ENCODE assay signal across 23 cellular contexts in the genomic region with DNA sequence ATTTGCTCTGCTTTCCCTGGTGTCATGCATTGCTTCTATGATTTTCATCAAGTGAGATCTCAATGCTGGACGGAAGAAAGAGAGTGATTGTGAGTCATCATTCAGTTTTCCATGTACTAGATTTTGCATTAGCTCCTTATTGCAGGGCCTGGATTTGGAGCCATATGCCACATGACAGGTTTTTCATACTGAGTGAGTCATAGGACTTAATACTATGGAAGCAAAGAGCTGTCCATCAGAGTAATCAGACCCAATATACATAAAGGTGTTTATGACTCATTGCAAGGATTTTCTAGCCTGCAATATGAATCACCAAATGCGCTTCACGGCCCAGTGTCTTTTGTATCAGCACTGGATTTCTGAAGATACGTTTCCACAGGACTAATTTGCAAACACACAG. TPM values are rescaled to one million over a fixed set of nuclear protein-coding genes. Genes with fewer than 3 reads are reported as not detected.
DNase-seq lines count a peak whose midpoint lies in the region; ATAC-seq and TF ChIP-seq lines count a peak whose summit lies in the region.
"Had no signal": no experiment of that assay in that cellular context is flagged by ENCODE, and none has a peak within 500 bp of the region (broad histone marks: within the 10 kb centered on the region; RNA-seq: fewer than 3 reads in every experiment).

No MANE protein-coding gene starts in this region.

- H3K18ac ChIP-seq in IMR-90 (ENCODE audit: low read depth, low read length) (no peak overlapping the region), mesenchymal stem cell (ENCODE audit: low read depth in 1 of 2, low read length in 2 of 2) (no peak overlapping the region)

- intact Hi-C loops in IMR-90 (cut with micrococcal nuclease) = no loop called here

- no peaks in the 10 kb centered on the region for H3K4me1 ChIP-seq in IMR-90 (ENCODE audit: control insufficient read depth, insufficient read depth, low read length)
- H3K4me1 ChIP-seq in mesenchymal stem cell (ENCODE audit: control insufficient read depth, insufficient read depth, low read depth, low read length) = no peaks in the 10 kb centered on the region
- H3K4me1 ChIP-seq: left lung, right lobe of liver had no signal

- no peaks in the 10 kb centered on the region for H3K9me1 ChIP-seq in IMR-90 (ENCODE audit: insufficient read depth, low read length)

- no peak for TF ChIP-seq POLR2A in IMR-90 (IDR thresholded peaks at IDR 0.05; ENCODE audit: low read depth, low read length)

- H3K56ac ChIP-seq in IMR-90 (ENCODE audit: extremely low read depth, insufficient read depth, low read length) = no peak overlapping the region

- H3K36me3 ChIP-seq in IMR-90 (ENCODE audit: control insufficient read depth, insufficient read depth, low read length) (no peaks in the 10 kb centered on the region), mesenchymal stem cell (ENCODE audit: control insufficient read depth in 1 of 2, insufficient read depth in 2 of 2, low read depth in 1 of 2, low read length in 2 of 2) (no peaks in the 10 kb centered on the region)
- H3K36me3 ChIP-seq: cardiac muscle cell, left lung, right lobe of liver had no signal

- in situ Hi-C loops in IMR-90 (cut with MboI; ENCODE audit: low sequenced_read_pairs) (no loop called here), astrocyte of the spinal cord (cut with HindIII; ENCODE audit: low sequenced_read_pairs) (no loop called here)

- H3K14ac ChIP-seq in IMR-90 (replicated peaks; ENCODE audit: low read depth, low read length) = no peak overlapping the region
- H3K14ac ChIP-seq in mesenchymal stem cell (ENCODE audit: low read length in 2 of 2) = no peak overlapping the region

- DNase-seq in DMS53 (lab: John Stamatoyannopoulos, UW) (peak; percentile 95), IMR-90 (peak; percentile 17), astrocyte of the spinal cord (ENCODE audit: low read depth, low spot score) (peak; percentile 29), mesenchymal stem cell (peak; percentile 3), NCI-H526 (lab: John Stamatoyannopoulos, UW) (no peak), ureter (ENCODE audit: low spot score) (no peak), C1 segment of cervical spinal cord (lab: John Stamatoyannopoulos, UW) (no peak)
- DNase-seq: activated CD4-positive, alpha-beta T cell treated with anti-CD3 and anti-CD28 coated beads for 4 hours; activated naive CD4-positive, alpha-beta T cell treated with anti-CD3 and anti-CD28 coated beads for 36 hours; effector memory CD4-positive, alpha-beta T cell; Karpas-422; left lung; NCI-H1436 treated with DMSO at 0.1 percent for 48 hours; NCI-H345; right lobe of liver; stimulated activated CD4-positive, alpha-beta T cell treated with anti-CD3 and anti-CD28 coated beads, Interleukin-2, amount 100 ng/mL, for 48 hours; stimulated activated CD8-positive, alpha-beta memory T cell treated with anti-CD3 and anti-CD28 coated beads, Interleukin-4, amount 100 ng/mL, for 48 hours had no signal

- POLR2A ChIA-PET in IMR-90 (lab: Charles Lee; ENCODE audit: unreplicated experiment) = no interaction called here

- no peak overlapping the region for H3K4ac ChIP-seq in IMR-90 (ENCODE audit: low read depth, low read length)
- no peak overlapping the region for H3K4ac ChIP-seq in mesenchymal stem cell (ENCODE audit: low read depth in 1 of 2, low read length in 2 of 2)

- TF ChIP-seq RAD21 in IMR-90 (IDR thresholded peaks at IDR 0.05; ENCODE audit: low read length) = no peak

- dilution Hi-C loops in IMR-90 (cut with HindIII; ENCODE audit: low sequenced_read_pairs, unreplicated experiment) = no loop called here

- H2BK120ac ChIP-seq in IMR-90 (ENCODE audit: low read depth, low read length) (no peak overlapping the region), mesenchymal stem cell (ENCODE audit: low read depth, low read length) (no peak overlapping the region)

- H2BK5ac ChIP-seq in IMR-90 (ENCODE audit: low read depth, low read length, poor library complexity, severe bottlenecking) (no peak overlapping the region), mesenchymal stem cell (ENCODE audit: low read depth, low read length, poor library complexity, severe bottlenecking) (no peak overlapping the region)

- no peak for ATAC-seq in IMR-90 (ENCODE audit: low read depth)
- ATAC-seq: left lung, right lobe of liver had no signal

- no peak overlapping the region for H3K4me3 ChIP-seq in IMR-90 (ENCODE audit: insufficient read depth, low read depth, low read length)
- no peak overlapping the region for H3K4me3 ChIP-seq in astrocyte of the spinal cord (ENCODE audit: low read depth, low read length)
- no peak overlapping the region for H3K4me3 ChIP-seq in mesenchymal stem cell (ENCODE audit: insufficient read depth in 1 of 2, low read depth in 1 of 2, low read length in 2 of 2)
- H3K4me3 ChIP-seq: cardiac muscle cell, left lung, right lobe of liver, SK-N-MC had no signal

- no peaks in the 10 kb centered on the region for H4K20me1 ChIP-seq in IMR-90 (ENCODE audit: insufficient read depth, low read length)

- H4K5ac ChIP-seq in IMR-90 (ENCODE audit: low read depth, low read length) = no peak overlapping the region

- no peak overlapping the region for H2BK15ac ChIP-seq in IMR-90 (ENCODE audit: low read depth, low read length)
- no peak overlapping the region for H2BK15ac ChIP-seq in mesenchymal stem cell (ENCODE audit: low read depth, poor library complexity, severe bottlenecking)

- H3K27me3 ChIP-seq in IMR-90 (ENCODE audit: control insufficient read depth, insufficient read depth, low read length) (peaks cover 5% of the 10 kb centered on the region; the same call in 1 of the 2 replicates), mesenchymal stem cell (ENCODE audit: control insufficient read depth in 1 of 2, insufficient read depth in 1 of 2, low read length in 2 of 2) (peaks cover 0 to 22% of the 10 kb centered on the region in 2 experiments)
- H3K27me3 ChIP-seq: cardiac muscle cell, left lung, right lobe of liver had no signal

- H3K9ac ChIP-seq in IMR-90 (ENCODE audit: low read depth, low read length) (no peak overlapping the region), mesenchymal stem cell (ENCODE audit: low read length) (no peak overlapping the region)

- WGBS in IMR-90 (ENCODE audit: extremely low coverage in 2 of 2, insufficient read length in 1 of 2), 2 experiments = 48% methylated on average over 3 of the region's 4 CpGs; no CpG with 5 or more reads in 1 of the 2 experiments
- 87% methylated on average over 3 of the region's 4 CpGs for WGBS in mesenchymal stem cell

- CTCF ChIA-PET in IMR-90 (lab: Yijun Ruan, JAX) = interaction anchor here (0.7 kb wide), 1 partner anchor 34 kb away, joined by 3 read pairs; no protein-coding TSS in a partner anchor

- no peak overlapping the region for H3K4me2 ChIP-seq in IMR-90 (ENCODE audit: low read depth, low read length)
- no peak overlapping the region for H3K4me2 ChIP-seq in mesenchymal stem cell (ENCODE audit: low read length, poor library complexity, severe bottlenecking)

- no peaks in the 10 kb centered on the region for H3K79me1 ChIP-seq in IMR-90 (ENCODE audit: low read depth in 1 of 2, low read length in 2 of 2)
- H3K79me1 ChIP-seq in mesenchymal stem cell (replicated peaks; ENCODE audit: low read length, poor library complexity, severe bottlenecking) = no peaks in the 10 kb centered on the region

- H4K8ac ChIP-seq in IMR-90 (ENCODE audit: low read depth in 2 of 2, low read length in 2 of 2) (no peak overlapping the region), mesenchymal stem cell (ENCODE audit: low read length) (no peak overlapping the region)

- H2AK5ac ChIP-seq in IMR-90 (ENCODE audit: low read depth, low read length) (no peak overlapping the region), mesenchymal stem cell (ENCODE audit: low read length, severe bottlenecking) (no peak overlapping the region)

- no peak overlapping the region for H2AK9ac ChIP-seq in IMR-90 (replicated peaks; ENCODE audit: low read depth, low read length, poor library complexity)

- H3K27ac ChIP-seq in IMR-90 (ENCODE audit: insufficient read depth, low read length) (no peak overlapping the region), mesenchymal stem cell (ENCODE audit: low read length, poor library complexity, severe bottlenecking) (no peak overlapping the region)
- H3K27ac ChIP-seq: cardiac muscle cell, HL-60, left lung, right lobe of liver, SK-N-MC had no signal

- H4K91ac ChIP-seq in IMR-90 (ENCODE audit: insufficient read depth, low read depth, low read length) (no peak overlapping the region), mesenchymal stem cell (ENCODE audit: low read length) (no peak overlapping the region)

- H3K23ac ChIP-seq in IMR-90 (ENCODE audit: low read depth, low read length) (no peak overlapping the region), mesenchymal stem cell (ENCODE audit: low read length in 2 of 2) (no peak overlapping the region)

- H2BK12ac ChIP-seq in mesenchymal stem cell (ENCODE audit: low read length in 2 of 2) = no peak overlapping the region

- H2AFZ ChIP-seq in IMR-90 (replicated peaks; ENCODE audit: low read length, poor library complexity) (no peak overlapping the region), mesenchymal stem cell (ENCODE audit: low read depth, low read length) (no peak overlapping the region)

- TF ChIP-seq CTCF in IMR-90 (conservative IDR thresholded peaks at IDR 0.05; ENCODE audit: low read depth, low read length) (no peak), astrocyte of the spinal cord (IDR thresholded peaks at IDR 0.05; ENCODE audit: low read depth, low read length) (no peak)

- BruUV-seq in IMR-90 (replicated peaks; lab: Mats Ljungman, UMichigan) = no TSS peak

- H3K9me3 ChIP-seq in IMR-90 (ENCODE audit: control insufficient read depth, insufficient read depth, low read length) (no peaks in the 10 kb centered on the region; the same call in 1 of the 2 replicates), mesenchymal stem cell (ENCODE audit: control insufficient read depth, low read length) (no peaks in the 10 kb centered on the region)
- H3K9me3 ChIP-seq: left lung, right lobe of liver had no signal

- H2BK20ac ChIP-seq in IMR-90 (ENCODE audit: low read depth, low read length) = no peak overlapping the region

TF ChIP-seq in IMR-90, 13 proteins besides CTCF, POLR2A, EP300 and RAD21:
- TF ChIP-seq CEBPB (IDR thresholded peaks at IDR 0.05; ENCODE audit: low read depth, low read length) (no peak), FOS (IDR thresholded peaks at IDR 0.05; ENCODE audit: low read depth, low read length) (0 out of 2 replicates have a peak, but pooled peaks have one; percentile 16)
TF ChIP-seq in IMR-90: peak in this region for 1.

RNA-seq across cellular contexts. Expression of a gene that starts 11.2 kb away (rescaled TPM):
- total RNA-seq in IMR-90 (2012; rRNA removed) (not detected in 2 replicates), ureter (not detected)
- not detected in 2 replicates for polyA plus RNA-seq in IMR-90 (2012; rRNA removed)
- polyA plus RNA-seq in IMR-90 (2012; cell fraction: cytosol; rRNA removed) = not detected in 2 replicates
- not detected in 2 replicates for polyA plus RNA-seq in IMR-90 (2012; cell fraction: nucleus; rRNA removed; ENCODE audit: low replicate concordance)
- not detected for polyA plus RNA-seq in mesenchymal stem cell (2013, experiment 1 of 2)
- not detected for polyA plus RNA-seq in mesenchymal stem cell (2013, experiment 2 of 2)
- total RNA-seq: activated naive CD4-positive, alpha-beta T cell treated with anti-CD3 and anti-CD28 coated beads for 36 hours; cardiac muscle cell; left lung; omental fat pad; right lobe of liver; temporal lobe had no signal
- polyA plus RNA-seq: BJ, cardiac muscle cell had no signal

Comparison
In these comparisons a context has a peak if more than half of its experiments do, and no peak if none do; other contexts are left out.
1. DNase-seq: peak in DMS53 (single experiment), IMR-90 (single experiment), astrocyte of the spinal cord (single experiment) and mesenchymal stem cell (single experiment); none in NCI-H526 (0 of 2), ureter (single experiment) and C1 segment of cervical spinal cord (0 of 14).